6 cellular contexts compared by ENCODE assay signal in the genomic region with DNA sequence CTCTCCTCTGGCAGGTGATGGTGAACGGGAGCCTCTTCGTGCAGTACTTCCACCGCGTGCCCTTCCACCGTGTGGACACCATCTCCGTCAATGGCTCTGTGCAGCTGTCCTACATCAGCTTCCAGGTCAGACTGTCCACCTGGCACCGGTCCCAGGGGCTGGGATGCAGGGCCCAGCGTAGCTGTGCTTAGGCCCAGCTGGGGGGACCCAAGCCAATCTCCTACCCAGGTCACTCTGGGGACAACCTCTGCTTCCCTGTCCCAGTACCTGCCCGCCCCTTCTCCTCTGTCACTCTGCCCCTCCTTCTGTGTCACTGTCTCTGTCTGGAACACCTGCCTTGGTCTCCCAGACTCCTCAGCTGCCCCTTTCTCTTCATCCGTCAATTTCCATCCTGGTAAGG. TPM values are rescaled to one million over a fixed set of nuclear protein-coding genes. Genes with fewer than 3 reads are reported as not detected.
"Had no signal": no experiment of that assay in that cellular context is flagged by ENCODE, and none has a peak within 500 bp of the region (broad histone marks: within the 10 kb centered on the region; RNA-seq: fewer than 3 reads in every experiment).

No MANE protein-coding gene starts in this region.

RNA-seq across cellular contexts. Expression of a gene that starts 11.0 kb away (rescaled TPM):
- total RNA-seq: HepG2, HT-29, HT1080, IMR-90, K562 had no signal
- polyA plus RNA-seq: HepG2, IgD-negative memory B cell, IMR-90, K562 had no signal
